Comparison of ENCODE assay signal across 28 cellular contexts in genomic region chr2:133531382-133531781, GRCh38.
"Had no signal": no experiment of that assay in that cellular context is flagged by ENCODE, and none has a peak within 500 bp of the region (broad histone marks: within the 10 kb centered on the region; RNA-seq: fewer than 3 reads in every experiment).

No MANE protein-coding gene starts in this region.

- DNase-seq: colonic mucosa; effector CD8-positive, alpha-beta T cell; foreskin melanocyte; glutamatergic neuron; heart right ventricle; hippocampal formation; immature natural killer cell; left ventricle myocardium superior; lower lobe of right lung; mucosa of descending colon; naive thymus-derived CD4-positive, alpha-beta T cell; stimulated activated CD4-positive, alpha-beta T cell treated with anti-CD3 and anti-CD28 coated beads, Interleukin-12 subunit alpha, Interleukin-12 subunit beta, amount 100 ng/mL, for 4 hours; stimulated activated CD4-positive, alpha-beta T cell treated with anti-CD3 and anti-CD28 coated beads, Interleukin-1b, Interleukin-23, amount 100 ng/mL, for 48 hours; stimulated activated CD4-positive, alpha-beta T cell treated with anti-CD3 and anti-CD28 coated beads, Interleukin-4, amount 100 ng/mL, for 1 hour; stimulated activated CD8-positive, alpha-beta memory T cell treated with anti-CD3 and anti-CD28 coated beads, Interleukin-4, amount 100 ng/mL, for 48 hours; stimulated activated naive CD4-positive, alpha-beta T cell; stimulated activated naive CD8-positive, alpha-beta T cell treated with anti-CD3 and anti-CD28 coated beads, Interleukin-15, amount 100 ng/mL, for 72 hours; transverse colon; upper lobe of right lung; uterus had no signal

- H3K36me3 ChIP-seq: colonic mucosa, heart right ventricle, lower lobe of right lung, neural progenitor cell, prostate gland, right atrium auricular region, suprapubic skin, transverse colon, upper lobe of right lung, uterus had no signal

- H3K9me3 ChIP-seq: colonic mucosa, lower lobe of right lung, mucosa of descending colon, prostate gland, right atrium auricular region, suprapubic skin, transverse colon, upper lobe of right lung, uterus had no signal

- H3K4me1 ChIP-seq: colonic mucosa, heart right ventricle, lower lobe of right lung, neural progenitor cell, prostate gland, right atrium auricular region, suprapubic skin, transverse colon, upper lobe of right lung, uterus had no signal

- H3K27me3 ChIP-seq: colonic mucosa, heart right ventricle, right atrium auricular region, suprapubic skin, transverse colon, upper lobe of right lung, uterus had no signal

- H3K4me2 ChIP-seq: neural progenitor cell, smooth muscle cell had no signal

- ATAC-seq: esophagus mucosa; heart right ventricle; left ventricle myocardium superior; lower lobe of right lung; mucosa of descending colon; naive thymus-derived CD4-positive, alpha-beta T cell; sciatic nerve; stimulated activated naive CD8-positive, alpha-beta T cell treated with anti-CD3 and anti-CD28 coated beads, Interleukin-15, amount 100 ng/mL, for 72 hours; upper lobe of right lung had no signal

- H3K27ac ChIP-seq: colonic mucosa, epithelial cell of prostate, heart right ventricle, lower lobe of right lung, neural progenitor cell, prostate gland, right atrium auricular region, suprapubic skin, transverse colon, upper lobe of right lung, uterus had no signal

- H3K9ac ChIP-seq: neural progenitor cell had no signal

- H2AFZ ChIP-seq: neural progenitor cell had no signal

- H3K4me3 ChIP-seq: colonic mucosa, heart right ventricle, lower lobe of right lung, mucosa of descending colon, neural progenitor cell, prostate gland, right atrium auricular region, smooth muscle cell, suprapubic skin, transverse colon, upper lobe of right lung, uterus had no signal
